ENCODE assay signal across 19 cellular contexts in the genomic region with DNA sequence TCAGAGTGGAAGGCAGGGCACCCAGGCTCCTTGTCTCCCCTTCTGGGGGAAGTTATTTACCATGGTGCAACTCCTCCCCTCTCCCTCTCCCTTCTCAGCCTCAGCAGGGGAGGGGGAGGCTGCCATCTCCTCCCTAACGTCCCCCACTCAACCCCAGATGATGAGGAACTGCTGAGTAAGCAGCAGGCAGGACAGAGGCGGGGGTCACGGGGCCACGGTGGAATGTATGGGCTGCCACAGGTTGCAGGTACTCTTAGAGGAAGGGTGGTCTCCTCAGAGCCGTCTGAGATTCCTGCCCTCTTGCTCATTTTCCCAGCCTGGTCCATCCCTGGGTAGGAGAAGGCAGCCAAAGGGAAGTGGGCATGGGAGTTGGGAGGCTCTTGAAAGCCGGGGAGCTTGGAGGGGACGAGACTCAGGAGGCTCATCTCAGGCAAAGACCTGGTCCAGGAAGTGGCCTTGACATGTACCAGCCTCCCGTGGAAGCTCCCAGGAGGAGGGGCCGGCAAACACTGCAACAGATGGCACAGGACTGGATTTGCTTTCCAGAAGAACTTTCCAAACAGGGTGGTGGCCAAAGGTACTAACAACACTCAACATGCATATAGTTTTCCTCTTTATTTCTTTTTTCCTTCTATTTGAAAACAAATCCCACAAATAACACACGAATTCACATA. TPM values are rescaled to one million over a fixed set of nuclear protein-coding genes. Genes with fewer than 3 reads are reported as not detected.
A peak's percentile ranks its signal among the peaks of the same experiment; 100 is the strongest.
DNase-seq lines count a peak whose midpoint lies in the region; ATAC-seq and TF ChIP-seq lines count a peak whose summit lies in the region.
"Had no signal": no experiment of that assay in that cellular context is flagged by ENCODE, and none has a peak within 500 bp of the region (broad histone marks: within the 10 kb centered on the region; RNA-seq: fewer than 3 reads in every experiment).

No MANE protein-coding gene starts in this region.

- H3K27ac ChIP-seq in WERI-Rb-1 = peak overlapping the region; percentile 72
- H3K27ac ChIP-seq: 22Rv1, coronary artery, ovary had no signal

- H3K9me3 Mint-ChIP-seq in stimulated activated memory B cell treated with anti-CD40 and anti-IgM and Interleukin-4, amounts not matched to agents 10 μg/mL and 1 μg/mL and 100 μg/mL, for 72 hours = no peaks in the 10 kb centered on the region
- H3K9me3 Mint-ChIP-seq: mesothelial cell of epicardium had no signal

- peak overlapping the region; percentile 68 for H3K27ac Mint-ChIP-seq in stimulated activated memory B cell treated with anti-CD40 and anti-IgM and Interleukin-4, amounts not matched to agents 10 μg/mL and 1 μg/mL and 100 μg/mL, for 72 hours
- H3K27ac Mint-ChIP-seq: mesothelial cell of epicardium had no signal

- H3K36me3 ChIP-seq in WERI-Rb-1 = no peaks in the 10 kb centered on the region
- H3K36me3 ChIP-seq: ovary, Peyer's patch had no signal

- no peak overlapping the region for H3K4me3 ChIP-seq in WERI-Rb-1 (ENCODE audit: low read depth, low read length)
- H3K4me3 ChIP-seq: coronary artery, ovary, Peyer's patch, skin epidermis had no signal

- DNase-seq in NCI-H2171 treated with DMSO at 0.1 percent for 48 hours (lab: John Stamatoyannopoulos, UW) (peak; percentile 62), NCI-H2171 (lab: John Stamatoyannopoulos, UW) (no peak), WERI-Rb-1 (peak; percentile 85), left lobe of liver (ENCODE audit: low spot score) (peak; percentile 82), dedifferentiated amniotic fluid mesenchymal stem cell (ENCODE audit: extremely low spot score) (no peak), H4 (ENCODE audit: low spot score) (no peak), amygdala (lab: John Stamatoyannopoulos, UW) (no peak)
- DNase-seq: GF-D8, islet precursor cell, Kasumi-1, NCI-H1436 treated with DMSO at 0.1 percent for 48 hours, NCI-H526 treated with DMSO at 0.1 percent for 48 hours, ovary had no signal

- TF ChIP-seq CTCF in WERI-Rb-1 (IDR thresholded peaks at IDR 0.05; ENCODE audit: low read depth, low read length) = no peak

- H3K27me3 Mint-ChIP-seq in stimulated activated memory B cell treated with anti-CD40 and anti-IgM and Interleukin-4, amounts not matched to agents 10 μg/mL and 1 μg/mL and 100 μg/mL, for 72 hours = no peaks in the 10 kb centered on the region

- no peak overlapping the region for H3K4me3 Mint-ChIP-seq in stimulated activated memory B cell treated with anti-CD40 and anti-IgM and Interleukin-4, amounts not matched to agents 10 μg/mL and 1 μg/mL and 100 μg/mL, for 72 hours
- H3K4me3 Mint-ChIP-seq: mesothelial cell of epicardium had no signal

- no peaks in the 10 kb centered on the region for H3K9me3 ChIP-seq in WERI-Rb-1 (ENCODE audit: severe bottlenecking)
- H3K9me3 ChIP-seq: ovary, Peyer's patch had no signal

- H3K36me3 Mint-ChIP-seq in stimulated activated memory B cell treated with anti-CD40 and anti-IgM and Interleukin-4, amounts not matched to agents 10 μg/mL and 1 μg/mL and 100 μg/mL, for 72 hours = no peaks in the 10 kb centered on the region
- H3K36me3 Mint-ChIP-seq: mesothelial cell of epicardium had no signal

- H3K4me1 Mint-ChIP-seq in stimulated activated memory B cell treated with anti-CD40 and anti-IgM and Interleukin-4, amounts not matched to agents 10 μg/mL and 1 μg/mL and 100 μg/mL, for 72 hours = peaks cover 34% of the 10 kb centered on the region

- ATAC-seq in left lobe of liver = peak; percentile 85
- no peak for ATAC-seq in stimulated activated memory B cell treated with anti-CD40 and anti-IgM and Interleukin-4, amounts not matched to agents 10 μg/mL and 1 μg/mL and 100 μg/mL, for 72 hours

- H3K27me3 ChIP-seq in WERI-Rb-1 (ENCODE audit: insufficient read depth, low read depth, severe bottlenecking) = no peaks in the 10 kb centered on the region
- H3K27me3 ChIP-seq: ovary, Peyer's patch had no signal

RNA-seq across cellular contexts. Expression of gene RIN3, which starts 19.0 kb away (rescaled TPM):
- 20.2 TPM for total RNA-seq in left lobe of liver
- total RNA-seq in H4 (2014; rRNA removed; shearing (Covaris generic)) = 1.2 and 1.7 TPM in 2 replicates

Comparison
In these comparisons a context has a peak if more than half of its experiments do, and no peak if none do; other contexts are left out.
1. DNase-seq: peak in NCI-H2171 treated with DMSO at 0.1 percent for 48 hours (single experiment), WERI-Rb-1 (single experiment) and left lobe of liver (single experiment); none in NCI-H2171 (single experiment), dedifferentiated amniotic fluid mesenchymal stem cell (single experiment), H4 (single experiment) and amygdala (0 of 56).